ENCODE assay signal across 1 cellular context in the genomic region with DNA sequence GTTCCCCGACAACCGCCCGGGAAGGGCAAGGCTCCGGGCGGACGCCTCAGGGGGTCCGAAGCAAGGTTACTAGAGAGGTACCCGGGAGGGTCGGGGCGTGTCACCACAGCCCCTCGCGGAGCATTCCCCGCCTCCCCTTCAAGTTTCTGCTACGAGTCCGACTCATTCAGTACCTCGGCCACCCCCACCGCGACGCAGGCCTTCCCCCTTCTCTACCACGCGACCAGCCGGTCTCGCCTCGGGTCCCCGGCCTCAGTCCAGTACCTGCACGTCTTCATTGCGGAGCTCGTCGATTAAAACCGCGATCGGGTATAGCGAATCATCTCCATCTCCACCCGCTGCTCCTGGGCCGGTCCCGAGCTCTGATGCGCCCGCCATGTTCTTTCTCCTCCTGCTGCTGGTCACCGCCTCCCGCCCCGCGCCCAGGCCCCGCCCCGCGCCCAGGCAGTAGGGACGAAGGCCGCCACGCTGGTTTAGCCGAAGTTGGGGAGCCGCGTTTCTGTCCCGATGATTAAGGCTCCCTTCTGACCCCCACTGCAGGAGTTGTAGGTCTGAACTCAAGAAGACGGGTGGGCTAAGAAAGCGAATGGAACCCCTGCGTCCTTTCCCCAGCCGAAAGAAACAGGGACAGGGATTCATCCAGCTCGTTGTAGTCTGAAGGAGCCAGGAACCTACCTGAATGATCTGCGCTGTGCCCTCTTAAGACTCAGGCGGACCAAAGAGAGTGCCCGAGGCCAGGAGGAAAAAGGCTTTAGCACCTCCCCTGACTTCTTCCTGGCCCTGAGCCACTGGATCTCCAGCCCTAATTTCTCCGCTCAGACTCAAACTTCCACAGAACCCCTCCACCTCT.
TF ChIP-seq lines count a peak whose summit lies in the region.

TSS of gene PPP2R1B (minus strand) at position 406 of the 850 bp plus-strand sequence. CDS start at position 378, 28 bp downstream.

TF ChIP-seq in HepG2, 621 proteins besides CTCF, POLR2A, EP300 and RAD21 (continued from another document and continues in another):
- no peak for TF ChIP-seq ZNF512B (CRISPR knock-in tag; IDR thresholded peaks at IDR 0.05; ENCODE audit: borderline replicate concordance)
- no peak for TF ChIP-seq FOXM1 (CRISPR knock-in tag; IDR thresholded peaks at IDR 0.05)
- no peak; the same call in 1 of the 2 replicates for TF ChIP-seq ATF3 (CRISPR knock-in tag; IDR thresholded peaks at IDR 0.05)
- TF ChIP-seq, protein P1, sequence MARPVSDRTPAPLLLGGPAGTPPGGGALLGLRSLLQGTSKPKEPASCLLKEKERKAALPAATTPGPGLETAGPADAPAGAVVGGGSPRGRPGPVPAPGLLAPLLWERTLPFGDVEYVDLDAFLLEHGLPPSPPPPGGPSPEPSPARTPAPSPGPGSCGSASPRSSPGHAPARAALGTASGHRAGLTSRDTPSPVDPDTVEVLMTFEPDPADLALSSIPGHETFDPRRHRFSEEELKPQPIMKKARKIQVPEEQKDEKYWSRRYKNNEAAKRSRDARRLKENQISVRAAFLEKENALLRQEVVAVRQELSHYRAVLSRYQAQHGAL (CRISPR knock-in tag; IDR thresholded peaks at IDR 0.05; ENCODE audit: not compliant biosample characterization): peak; percentile 41
- TF ChIP-seq RFX3 (CRISPR knock-in tag; IDR thresholded peaks at IDR 0.05): no peak
- TF ChIP-seq, protein P2, sequence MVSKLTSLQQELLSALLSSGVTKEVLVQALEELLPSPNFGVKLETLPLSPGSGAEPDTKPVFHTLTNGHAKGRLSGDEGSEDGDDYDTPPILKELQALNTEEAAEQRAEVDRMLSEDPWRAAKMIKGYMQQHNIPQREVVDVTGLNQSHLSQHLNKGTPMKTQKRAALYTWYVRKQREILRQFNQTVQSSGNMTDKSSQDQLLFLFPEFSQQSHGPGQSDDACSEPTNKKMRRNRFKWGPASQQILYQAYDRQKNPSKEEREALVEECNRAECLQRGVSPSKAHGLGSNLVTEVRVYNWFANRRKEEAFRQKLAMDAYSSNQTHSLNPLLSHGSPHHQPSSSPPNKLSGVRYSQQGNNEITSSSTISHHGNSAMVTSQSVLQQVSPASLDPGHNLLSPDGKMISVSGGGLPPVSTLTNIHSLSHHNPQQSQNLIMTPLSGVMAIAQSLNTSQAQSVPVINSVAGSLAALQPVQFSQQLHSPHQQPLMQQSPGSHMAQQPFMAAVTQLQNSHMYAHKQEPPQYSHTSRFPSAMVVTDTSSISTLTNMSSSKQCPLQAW (CRISPR knock-in tag; IDR thresholded peaks at IDR 0.05): no peak
- no peak for TF ChIP-seq ZNF562 (CRISPR knock-in tag; IDR thresholded peaks at IDR 0.05; ENCODE audit: borderline replicate concordance)
- no peak for TF ChIP-seq SOX13 (IDR thresholded peaks at IDR 0.05)
- 0 out of 4 replicates have a peak, but pooled peaks of 1 of the 2 experiments have one; percentile 2 for TF ChIP-seq SOX13 (CRISPR knock-in tag; conservative IDR thresholded peaks at IDR 0.05 in 1 of 2, IDR thresholded peaks at IDR 0.05 in 1 of 2)
- TF ChIP-seq ZNF432 (CRISPR knock-in tag; IDR thresholded peaks at IDR 0.05; ENCODE audit: borderline replicate concordance): no peak
- TF ChIP-seq POGZ (CRISPR knock-in tag; IDR thresholded peaks at IDR 0.05): peak; percentile 32; the same call in 1 of the 2 replicates
- peak; percentile 57 for TF ChIP-seq ZNF777 (CRISPR knock-in tag; IDR thresholded peaks at IDR 0.05)
- peak; percentile 65 for TF ChIP-seq GATA4 (IDR thresholded peaks at IDR 0.05; ENCODE audit: borderline replicate concordance, low read depth)
- TF ChIP-seq ZNF451 (CRISPR knock-in tag; IDR thresholded peaks at IDR 0.05): no peak
- no peak for TF ChIP-seq ZNF615 (CRISPR knock-in tag; IDR thresholded peaks at IDR 0.05; ENCODE audit: borderline replicate concordance)
- TF ChIP-seq ZNF260 (CRISPR knock-in tag; IDR thresholded peaks at IDR 0.05; ENCODE audit: borderline replicate concordance, low read depth): no peak
- no peak for TF ChIP-seq KDM6A (CRISPR knock-in tag; IDR thresholded peaks at IDR 0.05; ENCODE audit: low read depth)
- TF ChIP-seq ZNF790 (CRISPR knock-in tag; IDR thresholded peaks at IDR 0.05; ENCODE audit: borderline replicate concordance): no peak
- TF ChIP-seq ZNF362 (CRISPR knock-in tag; IDR thresholded peaks at IDR 0.05; ENCODE audit: borderline replicate concordance): no peak
- no peak for TF ChIP-seq ZNF619 (CRISPR knock-in tag; IDR thresholded peaks at IDR 0.05)
- no peak for TF ChIP-seq RXRA (CRISPR knock-in tag; IDR thresholded peaks at IDR 0.05)
- peak; percentile 94 for TF ChIP-seq POLR2AphosphoS5 (IDR thresholded peaks at IDR 0.05; ENCODE audit: low read depth, low read length)
- TF ChIP-seq ZBTB25 (CRISPR knock-in tag; IDR thresholded peaks at IDR 0.05): no peak
- TF ChIP-seq UBTF (CRISPR knock-in tag; IDR thresholded peaks at IDR 0.05): peak; percentile 76
- no peak for TF ChIP-seq SMYD3 (CRISPR knock-in tag; IDR thresholded peaks at IDR 0.05)
- TF ChIP-seq SIN3B (IDR thresholded peaks at IDR 0.05; ENCODE audit: low read length): no peak
- TF ChIP-seq, protein P3, sequence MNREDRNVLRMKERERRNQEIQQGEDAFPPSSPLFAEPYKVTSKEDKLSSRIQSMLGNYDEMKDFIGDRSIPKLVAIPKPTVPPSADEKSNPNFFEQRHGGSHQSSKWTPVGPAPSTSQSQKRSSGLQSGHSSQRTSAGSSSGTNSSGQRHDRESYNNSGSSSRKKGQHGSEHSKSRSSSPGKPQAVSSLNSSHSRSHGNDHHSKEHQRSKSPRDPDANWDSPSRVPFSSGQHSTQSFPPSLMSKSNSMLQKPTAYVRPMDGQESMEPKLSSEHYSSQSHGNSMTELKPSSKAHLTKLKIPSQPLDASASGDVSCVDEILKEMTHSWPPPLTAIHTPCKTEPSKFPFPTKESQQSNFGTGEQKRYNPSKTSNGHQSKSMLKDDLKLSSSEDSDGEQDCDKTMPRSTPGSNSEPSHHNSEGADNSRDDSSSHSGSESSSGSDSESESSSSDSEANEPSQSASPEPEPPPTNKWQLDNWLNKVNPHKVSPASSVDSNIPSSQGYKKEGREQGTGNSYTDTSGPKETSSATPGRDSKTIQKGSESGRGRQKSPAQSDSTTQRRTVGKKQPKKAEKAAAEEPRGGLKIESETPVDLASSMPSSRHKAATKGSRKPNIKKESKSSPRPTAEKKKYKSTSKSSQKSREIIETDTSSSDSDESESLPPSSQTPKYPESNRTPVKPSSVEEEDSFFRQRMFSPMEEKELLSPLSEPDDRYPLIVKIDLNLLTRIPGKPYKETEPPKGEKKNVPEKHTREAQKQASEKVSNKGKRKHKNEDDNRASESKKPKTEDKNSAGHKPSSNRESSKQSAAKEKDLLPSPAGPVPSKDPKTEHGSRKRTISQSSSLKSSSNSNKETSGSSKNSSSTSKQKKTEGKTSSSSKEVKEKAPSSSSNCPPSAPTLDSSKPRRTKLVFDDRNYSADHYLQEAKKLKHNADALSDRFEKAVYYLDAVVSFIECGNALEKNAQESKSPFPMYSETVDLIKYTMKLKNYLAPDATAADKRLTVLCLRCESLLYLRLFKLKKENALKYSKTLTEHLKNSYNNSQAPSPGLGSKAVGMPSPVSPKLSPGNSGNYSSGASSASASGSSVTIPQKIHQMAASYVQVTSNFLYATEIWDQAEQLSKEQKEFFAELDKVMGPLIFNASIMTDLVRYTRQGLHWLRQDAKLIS (CRISPR knock-in tag; IDR thresholded peaks at IDR 0.05): no peak
- peak; percentile 77; the same call in 1 of the 2 replicates for TF ChIP-seq ZNF766 (CRISPR knock-in tag; IDR thresholded peaks at IDR 0.05; ENCODE audit: borderline replicate concordance)
- no peak for TF ChIP-seq SNRNP70 (IDR thresholded peaks at IDR 0.05; ENCODE audit: low read depth, low read length)
- no peak for TF ChIP-seq FOXA1 (IDR thresholded peaks at IDR 0.05)
- TF ChIP-seq FOXA1 (CRISPR knock-in tag; IDR thresholded peaks at IDR 0.05): no peak
- TF ChIP-seq, protein P4, sequence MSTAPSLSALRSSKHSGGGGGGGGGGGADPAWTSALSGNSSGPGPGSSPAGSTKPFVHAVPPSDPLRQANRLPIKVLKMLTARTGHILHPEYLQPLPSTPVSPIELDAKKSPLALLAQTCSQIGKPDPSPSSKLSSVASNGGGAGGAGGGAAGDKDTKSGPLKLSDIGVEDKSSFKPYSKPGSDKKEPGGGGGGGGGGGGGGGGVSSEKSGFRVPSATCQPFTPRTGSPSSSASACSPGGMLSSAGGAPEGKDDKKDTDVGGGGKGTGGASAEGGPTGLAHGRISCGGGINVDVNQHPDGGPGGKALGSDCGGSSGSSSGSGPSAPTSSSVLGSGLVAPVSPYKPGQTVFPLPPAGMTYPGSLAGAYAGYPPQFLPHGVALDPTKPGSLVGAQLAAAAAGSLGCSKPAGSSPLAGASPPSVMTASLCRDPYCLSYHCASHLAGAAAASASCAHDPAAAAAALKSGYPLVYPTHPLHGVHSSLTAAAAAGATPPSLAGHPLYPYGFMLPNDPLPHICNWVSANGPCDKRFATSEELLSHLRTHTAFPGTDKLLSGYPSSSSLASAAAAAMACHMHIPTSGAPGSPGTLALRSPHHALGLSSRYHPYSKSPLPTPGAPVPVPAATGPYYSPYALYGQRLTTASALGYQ (CRISPR knock-in tag; IDR thresholded peaks at IDR 0.05): 0 out of 2 replicates have a peak, but pooled peaks have one; percentile 14
- no peak for TF ChIP-seq ZNF816 (CRISPR knock-in tag; IDR thresholded peaks at IDR 0.05; ENCODE audit: borderline replicate concordance)
- TF ChIP-seq SRSF4 (IDR thresholded peaks at IDR 0.05; ENCODE audit: low read depth, low read length, poor library complexity, severe bottlenecking): no peak
